1 cellular context compared by ENCODE assay signal in genomic region chr17:41421116-41421515, GRCh38.
TF ChIP-seq lines count a peak whose summit lies in the region.

No MANE protein-coding gene starts in this region.

TF ChIP-seq in HepG2, 621 proteins besides CTCF, POLR2A, EP300 and RAD21:
- peak; percentile 36; the same call in 1 of the 2 replicates for TF ChIP-seq ETV5 (CRISPR knock-in tag; IDR thresholded peaks at IDR 0.05; ENCODE audit: borderline replicate concordance)
- 0 out of 2 replicates have a peak, but pooled peaks have one; percentile 19 for TF ChIP-seq CEBPB (IDR thresholded peaks at IDR 0.05; ENCODE audit: borderline replicate concordance, low read depth, low read length)
- TF ChIP-seq RFXANK (CRISPR knock-in tag; IDR thresholded peaks at IDR 0.05) = no peak
- TF ChIP-seq NR2F6 (IDR thresholded peaks at IDR 0.05) = no peak
- TF ChIP-seq NR2F6 (CRISPR knock-in tag; IDR thresholded peaks at IDR 0.05) = no peak
